In the genomic region with DNA sequence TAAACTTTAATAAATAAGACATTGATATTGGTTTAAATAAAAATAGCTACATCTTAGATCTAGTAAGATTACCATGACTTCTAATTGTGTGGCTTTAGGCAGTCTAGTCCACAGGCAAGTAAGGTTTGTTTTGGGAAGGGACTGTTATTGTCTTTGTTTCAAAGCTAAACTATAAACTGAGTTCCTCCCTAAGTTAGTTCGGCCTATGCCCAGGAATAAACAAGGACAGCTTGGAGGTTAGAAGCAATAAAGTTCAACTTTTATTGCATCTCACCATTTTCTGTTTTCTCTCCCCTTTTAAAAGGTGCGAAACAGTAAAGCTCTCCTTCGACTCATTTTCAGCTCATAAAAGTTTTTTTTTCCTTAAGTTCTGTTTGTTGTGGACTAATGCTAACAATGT, we compare ENCODE assay signal across 17 cellular contexts.
DNase-seq lines count a peak whose midpoint lies in the region; ATAC-seq and TF ChIP-seq lines count a peak whose summit lies in the region.
"Had no signal": no experiment of that assay in that cellular context is flagged by ENCODE, and none has a peak within 500 bp of the region (broad histone marks: within the 10 kb centered on the region; RNA-seq: fewer than 3 reads in every experiment).

No MANE protein-coding gene starts in this region.

- H3K4me3 ChIP-seq in HEK293 (ENCODE audit: low read depth, low read length) (no peak overlapping the region), iPS-18a (ENCODE audit: low read length) (peak overlapping the region; percentile 50), smooth muscle cell (peak overlapping the region; percentile 23), foreskin fibroblast (ENCODE audit: low read depth in 1 of 2, low read length in 2 of 2) (no peak overlapping the region)

- no peaks in the 10 kb centered on the region for H3K36me3 ChIP-seq in HEK293 (ENCODE audit: control insufficient read depth in 2 of 2, insufficient read depth in 1 of 2, low read length in 2 of 2)
- peaks cover 21% of the 10 kb centered on the region for H3K36me3 ChIP-seq in iPS-18a (ENCODE audit: control insufficient read depth, low read depth, low read length)
- no peaks in the 10 kb centered on the region for H3K36me3 ChIP-seq in smooth muscle cell (ENCODE audit: low read depth)

- TF ChIP-seq CTCF in HEK293 (tag by site-specific recombination; IDR thresholded peaks at IDR 0.05) (no peak), VCaP (conservative IDR thresholded peaks at IDR 0.05) (no peak), smooth muscle cell (IDR thresholded peaks at IDR 0.05; ENCODE audit: borderline replicate concordance, insufficient read depth, poor library complexity, severe bottlenecking) (no peak), foreskin fibroblast (IDR thresholded peaks at IDR 0.05; ENCODE audit: low read depth, low read length) (no peak)

- ATAC-seq in stimulated activated naive CD8-positive, alpha-beta T cell treated with anti-CD3 and anti-CD28 coated beads, Interleukin-15, Interleukin-2, amounts not matched to agents 100 U/mL and 50 U/mL, for 24 hours = no peak

- CTCF ChIA-PET in HEK293 (lab: Yijun Ruan, JAX) = interaction anchor here (1.6 kb wide), 1 partner anchor 134 kb away, joined by 5 read pairs; no protein-coding TSS in a partner anchor

- H3K27me3 ChIP-seq in iPS-18a (ENCODE audit: control insufficient read depth, insufficient read depth, low read length) (no peaks in the 10 kb centered on the region), smooth muscle cell (ENCODE audit: low read depth) (no peaks in the 10 kb centered on the region)

- POLR2A ChIA-PET in HEK293 (lab: Yijun Ruan, JAX) = no interaction called here

- H3K27ac ChIP-seq in HEK293 (ENCODE audit: extremely low read depth, low read depth, low read length) (no peak overlapping the region), VCaP (peak overlapping the region; percentile 18; the same call in 1 of the 2 replicates), iPS-18a (ENCODE audit: low read length) (peak overlapping the region; percentile 83), smooth muscle cell (ENCODE audit: low read depth) (no peak overlapping the region)
- H3K27ac ChIP-seq: KMS-11 had no signal

- no peaks in the 10 kb centered on the region for H3K79me2 ChIP-seq in smooth muscle cell (ENCODE audit: low read depth)

- 33% methylated on average over 3 of the region's 3 CpGs for WGBS in smooth muscle cell (ENCODE audit: low lambda C conversion rate)

- H3K9me3 ChIP-seq in HEK293 (ENCODE audit: control insufficient read depth, insufficient read depth, low read depth, low read length) (no peaks in the 10 kb centered on the region), iPS-18a (ENCODE audit: control insufficient read depth, low read depth, low read length) (peaks cover 17% of the 10 kb centered on the region), smooth muscle cell (replicated peaks; ENCODE audit: low read depth) (peaks cover 10% of the 10 kb centered on the region)

- no peaks in the 10 kb centered on the region for H3K4me1 ChIP-seq in HEK293 (ENCODE audit: control insufficient read depth, insufficient read depth, low read length)
- peaks cover 38% of the 10 kb centered on the region for H3K4me1 ChIP-seq in iPS-18a (ENCODE audit: control insufficient read depth, low read depth, low read length)
- H3K4me1 ChIP-seq in smooth muscle cell (ENCODE audit: low read depth) = peaks cover 21% of the 10 kb centered on the region

- peak overlapping the region; percentile 62 for H3K9ac ChIP-seq in iPS-18a (ENCODE audit: low read length)
- H3K9ac ChIP-seq in smooth muscle cell (ENCODE audit: low read depth) = no peak overlapping the region
- H3K9ac ChIP-seq: KMS-11 had no signal

- H2AFZ ChIP-seq in smooth muscle cell (ENCODE audit: low read depth) = no peak overlapping the region

- DNase-seq in smooth muscle cell (lab: John Stamatoyannopoulos, UW; ENCODE audit: unreplicated experiment) (no peak), foreskin fibroblast (no peak)
- DNase-seq in activated CD4-positive, CD25-positive, alpha-beta regulatory T cell (lab: John Stamatoyannopoulos, UW) = no peak
- DNase-seq in stimulated activated naive CD8-positive, alpha-beta T cell treated with anti-CD3 and anti-CD28 coated beads, Interleukin-15, Interleukin-2, amounts not matched to agents 100 U/mL and 50 U/mL, for 24 hours = no peak
- DNase-seq: ACHN; CD4-positive, CD25-positive, alpha-beta regulatory T cell; DMS79; NCI-H1105 treated with DMSO at 0.1 percent for 48 hours; NCI-H187; NCI-H2171; NCI-H446 treated with DMSO at 0.1 percent for 48 hours; NCI-H748 treated with DMSO at 0.1 percent for 48 hours; Right ventricle myocardium superior had no signal

- H4K20me1 ChIP-seq in smooth muscle cell (ENCODE audit: low read depth) = no peaks in the 10 kb centered on the region

- H3K4me2 ChIP-seq in smooth muscle cell = peak overlapping the region; percentile 6
- H3K4me2 ChIP-seq: KMS-11 had no signal

- no peaks in the 10 kb centered on the region for H3F3A ChIP-seq in smooth muscle cell (ENCODE audit: low read depth)

TF ChIP-seq in HEK293, 187 proteins besides CTCF, POLR2A, EP300 and RAD21:
- TF ChIP-seq, protein P1, sequence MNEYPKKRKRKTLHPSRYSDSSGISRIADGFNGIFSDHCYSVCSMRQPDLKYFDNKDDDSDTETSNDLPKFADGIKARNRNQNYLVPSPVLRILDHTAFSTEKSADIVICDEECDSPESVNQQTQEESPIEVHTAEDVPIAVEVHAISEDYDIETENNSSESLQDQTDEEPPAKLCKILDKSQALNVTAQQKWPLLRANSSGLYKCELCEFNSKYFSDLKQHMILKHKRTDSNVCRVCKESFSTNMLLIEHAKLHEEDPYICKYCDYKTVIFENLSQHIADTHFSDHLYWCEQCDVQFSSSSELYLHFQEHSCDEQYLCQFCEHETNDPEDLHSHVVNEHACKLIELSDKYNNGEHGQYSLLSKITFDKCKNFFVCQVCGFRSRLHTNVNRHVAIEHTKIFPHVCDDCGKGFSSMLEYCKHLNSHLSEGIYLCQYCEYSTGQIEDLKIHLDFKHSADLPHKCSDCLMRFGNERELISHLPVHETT (tag by site-specific recombination; IDR thresholded peaks at IDR 0.05) = no peak
- TF ChIP-seq GLI2 (tag by site-specific recombination; IDR thresholded peaks at IDR 0.05; ENCODE audit: borderline replicate concordance, low read depth) (no peak), ZNF48 (tag by site-specific recombination; IDR thresholded peaks at IDR 0.05) (no peak), BCL11A (tag by site-specific recombination; IDR thresholded peaks at IDR 0.05; ENCODE audit: low read depth) (no peak), FEZF1 (tag by site-specific recombination; IDR thresholded peaks at IDR 0.05) (no peak)
- TF ChIP-seq, protein P2, sequence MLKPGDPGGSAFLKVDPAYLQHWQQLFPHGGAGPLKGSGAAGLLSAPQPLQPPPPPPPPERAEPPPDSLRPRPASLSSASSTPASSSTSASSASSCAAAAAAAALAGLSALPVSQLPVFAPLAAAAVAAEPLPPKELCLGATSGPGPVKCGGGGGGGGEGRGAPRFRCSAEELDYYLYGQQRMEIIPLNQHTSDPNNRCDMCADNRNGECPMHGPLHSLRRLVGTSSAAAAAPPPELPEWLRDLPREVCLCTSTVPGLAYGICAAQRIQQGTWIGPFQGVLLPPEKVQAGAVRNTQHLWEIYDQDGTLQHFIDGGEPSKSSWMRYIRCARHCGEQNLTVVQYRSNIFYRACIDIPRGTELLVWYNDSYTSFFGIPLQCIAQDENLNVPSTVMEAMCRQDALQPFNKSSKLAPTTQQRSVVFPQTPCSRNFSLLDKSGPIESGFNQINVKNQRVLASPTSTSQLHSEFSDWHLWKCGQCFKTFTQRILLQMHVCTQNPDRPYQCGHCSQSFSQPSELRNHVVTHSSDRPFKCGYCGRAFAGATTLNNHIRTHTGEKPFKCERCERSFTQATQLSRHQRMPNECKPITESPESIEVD (tag by site-specific recombination; IDR thresholded peaks at IDR 0.05) = peak; percentile 32; the same call in 1 of the 2 replicates

Comparison
In these comparisons a context has a peak if more than half of its experiments do, and no peak if none do; other contexts are left out.
1. H3K27ac ChIP-seq: peak in VCaP (single experiment) and iPS-18a (single experiment); none in HEK293 (single experiment) and smooth muscle cell (single experiment).
2. H3K4me3 ChIP-seq: peak in iPS-18a (single experiment) and smooth muscle cell (single experiment); none in HEK293 (single experiment) and foreskin fibroblast (0 of 2).